ENCODE assay signal across 14 cellular contexts in the genomic region with DNA sequence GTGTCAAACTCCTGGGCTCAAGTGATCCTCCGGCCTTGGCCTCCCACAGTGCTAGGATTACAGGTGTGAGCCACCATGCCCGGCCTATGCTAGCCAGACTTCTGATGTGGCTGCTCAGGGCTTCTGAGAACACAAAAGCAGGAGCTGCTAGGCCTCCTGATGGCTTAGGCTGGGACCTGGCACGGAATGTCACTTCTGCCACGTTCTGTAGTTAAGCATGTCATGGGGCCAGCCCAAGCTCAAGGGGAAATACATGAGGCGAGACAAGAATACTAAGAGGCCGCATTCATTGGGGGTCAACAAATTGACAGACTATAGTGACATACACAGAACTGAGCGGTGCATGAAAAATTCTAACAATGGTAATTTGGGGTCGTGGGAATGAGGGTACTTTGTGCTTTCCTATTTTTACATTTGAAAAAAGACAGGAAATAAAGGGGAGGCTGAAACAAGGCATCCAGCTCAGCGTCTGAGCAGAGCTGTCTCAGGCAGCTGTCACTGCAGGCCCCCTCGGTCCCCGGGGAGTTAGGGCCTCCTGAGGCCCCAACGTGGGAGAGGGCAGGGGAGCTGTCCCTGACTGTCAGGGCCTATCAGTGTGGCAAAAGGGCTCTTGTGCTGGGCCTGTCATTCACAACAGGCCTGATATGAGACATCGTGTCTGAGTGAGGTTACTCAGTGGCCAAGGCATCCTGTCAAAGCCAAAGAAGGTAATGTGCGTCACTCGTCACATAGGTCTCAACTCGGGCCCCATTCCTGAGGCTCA. TPM values are rescaled to one million over a fixed set of nuclear protein-coding genes. Genes with fewer than 3 reads are reported as not detected.
DNase-seq lines count a peak whose midpoint lies in the region; ATAC-seq and TF ChIP-seq lines count a peak whose summit lies in the region.
"Had no signal": no experiment of that assay in that cellular context is flagged by ENCODE, and none has a peak within 500 bp of the region (broad histone marks: within the 10 kb centered on the region; RNA-seq: fewer than 3 reads in every experiment).

No MANE protein-coding gene starts in this region.

- H2AFZ ChIP-seq in SK-N-SH (ENCODE audit: low read depth): no peak overlapping the region

- ATAC-seq in GM18517 (IDR thresholded peaks at IDR 0.05; ENCODE audit: unreplicated experiment): peak; percentile 51
- peak; percentile 59 for ATAC-seq in HG02610 (IDR thresholded peaks at IDR 0.05; ENCODE audit: unreplicated experiment)
- ATAC-seq in GM21717 (IDR thresholded peaks at IDR 0.05; ENCODE audit: unreplicated experiment): no peak
- no peak for ATAC-seq in GM18519 (IDR thresholded peaks at IDR 0.05; ENCODE audit: low FRiP score, unreplicated experiment)

- H3K27me3 ChIP-seq in SK-N-SH (ENCODE audit: insufficient read depth): no peaks in the 10 kb centered on the region

- TF ChIP-seq CTCF in nephron (IDR thresholded peaks at IDR 0.05; ENCODE audit: unreplicated experiment in 3 of 3) (no peak), SK-N-SH (IDR thresholded peaks at IDR 0.05) (no peak)

- no peak overlapping the region for H3K4me3 ChIP-seq in SK-N-SH (ENCODE audit: low read depth in 2 of 2, low read length in 1 of 2)

- H3K9ac ChIP-seq in SK-N-SH: no peak overlapping the region

- no peaks in the 10 kb centered on the region for H3K9me3 Mint-ChIP-seq in nephron
- H3K9me3 Mint-ChIP-seq: activated CD4-positive, alpha-beta memory T cell treated with anti-CD3 and anti-CD28 coated beads, Interleukin-2, amount 10 ng/mL, durations not matched to agents 7 days and 5 days; T-helper 2 cell treated with Interferon-gamma antibody and Interleukin-4, amounts not matched to agents 5 μg/mL and 100 μg/mL, for 36 hours had no signal

- no peaks in the 10 kb centered on the region for H3K36me3 ChIP-seq in SK-N-SH (replicated peaks in 1 of 2; ENCODE audit: control insufficient read depth in 1 of 2, insufficient read depth in 2 of 2, low read length in 1 of 2)

- no peaks in the 10 kb centered on the region for H3K36me3 Mint-ChIP-seq in nephron (ENCODE audit: low read depth)

- TF ChIP-seq EP300 in SK-N-SH (IDR thresholded peaks at IDR 0.05; ENCODE audit: borderline replicate concordance in 1 of 2, low read depth in 1 of 2, low read length in 1 of 2): no peak

- no peaks in the 10 kb centered on the region for H3K79me2 ChIP-seq in SK-N-SH (ENCODE audit: insufficient read depth)

- H3K27ac Mint-ChIP-seq in nephron: peak overlapping the region; percentile 31 to 79 (median 64)
- H3K27ac Mint-ChIP-seq: activated CD4-positive, alpha-beta memory T cell treated with anti-CD3 and anti-CD28 coated beads, Interleukin-2, amount 10 ng/mL, durations not matched to agents 7 days and 5 days; progenitor cell of endocrine pancreas; T-helper 2 cell treated with Interferon-gamma antibody and Interleukin-4, amounts not matched to agents 5 μg/mL and 100 μg/mL, for 36 hours had no signal

- no peak for TF ChIP-seq RAD21 in SK-N-SH (IDR thresholded peaks at IDR 0.05; ENCODE audit: low read length)

- H3K4me1 ChIP-seq in SK-N-SH (ENCODE audit: control insufficient read depth in 1 of 2, insufficient read depth in 2 of 2, low read depth in 1 of 2, low read length in 1 of 2): no peaks in the 10 kb centered on the region; a peak in 1 of 4 replicates

- no peaks in the 10 kb centered on the region for H3K9me2 ChIP-seq in SK-N-SH

- H3K4me3 Mint-ChIP-seq in nephron: peak overlapping the region in 1 of 3 experiments; percentile 7
- H3K4me3 Mint-ChIP-seq: activated CD4-positive, alpha-beta memory T cell treated with anti-CD3 and anti-CD28 coated beads, Interleukin-2, amount 10 ng/mL, durations not matched to agents 7 days and 5 days; T-helper 2 cell treated with Interferon-gamma antibody and Interleukin-4, amounts not matched to agents 5 μg/mL and 100 μg/mL, for 36 hours had no signal

- no peaks in the 10 kb centered on the region for H3K27me3 Mint-ChIP-seq in nephron (ENCODE audit: low read depth)
- H3K27me3 Mint-ChIP-seq: activated CD4-positive, alpha-beta memory T cell treated with anti-CD3 and anti-CD28 coated beads, Interleukin-2, amount 10 ng/mL, durations not matched to agents 7 days and 5 days had no signal

- no peak overlapping the region for H3K4me2 ChIP-seq in SK-N-SH

- no peaks in the 10 kb centered on the region for H3K9me3 ChIP-seq in SK-N-SH

- POLR2A ChIA-PET in SK-N-SH (lab: Yijun Ruan, JAX): no interaction called here

- H3K4me1 Mint-ChIP-seq in nephron: peaks cover 44% of the 10 kb centered on the region

- DNase-seq in NAMALWA (ENCODE audit: low spot score) (peak; percentile 64), SK-N-SH (no peak)
- DNase-seq in activated CD4-positive, alpha-beta T cell treated with anti-CD3 and anti-CD28 coated beads for 48 hours: no peak
- DNase-seq: activated CD4-positive, alpha-beta memory T cell treated with anti-CD3 and anti-CD28 coated beads, Interleukin-2, amount 10 ng/mL, durations not matched to agents 7 days and 5 days; NCI-H1048; stimulated activated CD4-positive, alpha-beta T cell treated with anti-CD3 and anti-CD28 coated beads, Interleukin-2, amount 100 ng/mL, for 24 hours; stimulated activated naive CD4-positive, alpha-beta T cell had no signal

- no peak overlapping the region for H3K27ac ChIP-seq in SK-N-SH (ENCODE audit: low read depth in 2 of 2, low read length in 1 of 2)

- H3F3A ChIP-seq in SK-N-SH (replicated peaks; ENCODE audit: insufficient read depth): no peaks in the 10 kb centered on the region

- no peaks in the 10 kb centered on the region for H4K20me1 ChIP-seq in SK-N-SH (ENCODE audit: insufficient read depth)

- WGBS in SK-N-SH (ENCODE audit: low lambda C conversion rate): 86% methylated on average over 16 of the region's 16 CpGs

- CTCF ChIA-PET in SK-N-SH (lab: Yijun Ruan, JAX): interaction anchor here (2.4 kb wide), 1 partner anchor 13 kb away, joined by 12 read pairs; no protein-coding TSS in a partner anchor

TF ChIP-seq in SK-N-SH, 30 proteins besides CTCF, POLR2A, EP300 and RAD21:
- no peak for TF ChIP-seq POLR2AphosphoS5 (IDR thresholded peaks at IDR 0.05; ENCODE audit: low read depth, low read length)
- TF ChIP-seq JUND (IDR thresholded peaks at IDR 0.05): no peak
TF ChIP-seq in SK-N-SH: peak in this region for 0.

RNA-seq across cellular contexts. Expression of a gene that starts 26.3 kb away (rescaled TPM):
- 61.6 and 65.9 TPM in 2 replicates for polyA plus RNA-seq in SK-N-SH (2012; rRNA removed)
- 56.5 and 60.2 TPM in 2 replicates for polyA plus RNA-seq in SK-N-SH (2012; cell fraction: cytosol; rRNA removed)
- 71.3 and 79.2 TPM in 2 replicates for polyA plus RNA-seq in SK-N-SH (2012; cell fraction: nucleus; rRNA removed)

Comparison
In these comparisons a context has a peak if more than half of its experiments do, and no peak if none do; other contexts are left out.
1. ATAC-seq: peak in GM18517 (single experiment) and HG02610 (single experiment); none in GM21717 (single experiment) and GM18519 (single experiment).